1 cellular context compared by ENCODE assay signal in genomic region chr5:151449288-151449687, GRCh38.
A peak's percentile ranks its signal among the peaks of the same experiment; 100 is the strongest.
TF ChIP-seq lines count a peak whose summit lies in the region.

No MANE protein-coding gene starts in this region.

TF ChIP-seq in SK-N-SH, 30 proteins besides CTCF, POLR2A, EP300 and RAD21:
- TF ChIP-seq RCOR1 (IDR thresholded peaks at IDR 0.05; ENCODE audit: low read length), result peak; percentile 33; the same call in 1 of the 2 replicates
- TF ChIP-seq FOXJ3 (CRISPR knock-in tag; IDR thresholded peaks at IDR 0.05), result 0 out of 2 replicates have a peak, but pooled peaks have one; percentile 23
- peak; percentile 74 for TF ChIP-seq GATA2 (CRISPR knock-in tag; IDR thresholded peaks at IDR 0.05)
- TF ChIP-seq EZH2phosphoT487 (IDR thresholded peaks at IDR 0.05; ENCODE audit: borderline replicate concordance, low read depth), result no peak
